ENCODE assay signal across 8 cellular contexts in genomic region chr19:45862564-45863334, GRCh38. TPM values are rescaled to one million over a fixed set of nuclear protein-coding genes. Genes with fewer than 3 reads are reported as not detected.
DNase-seq lines count a peak whose midpoint lies in the region; TF ChIP-seq lines count a peak whose summit lies in the region.

Gene SYMPK (minus strand): TSS chr19:45863147. CDS start chr19:45854495, 8,652 bp downstream.

- peaks cover 17% of the 10 kb centered on the region for H3K36me3 Mint-ChIP-seq in nephron (ENCODE audit: low read depth)
- H3K36me3 Mint-ChIP-seq in stimulated activated naive CD8-positive, alpha-beta T cell treated with anti-CD3 and anti-CD28 coated beads, Interleukin-15, Interleukin-2, amounts not matched to agents 100 ng/mL and 50 ng/mL, for 24 hours (ENCODE audit: low read depth) = peaks cover 28% of the 10 kb centered on the region

- 0 out of 2 replicates have a peak, but pooled peaks cover 2% of the 10 kb centered on the region for H3K9me3 ChIP-seq in MG63

- H3K4me3 ChIP-seq in H7 (ENCODE audit: insufficient read depth, low read depth, low read length) (peak within 1 kb of the TSS; percentile 99), MG63 (peak within 1 kb of the TSS; percentile 81), fibroblast of pulmonary artery (replicated peaks; ENCODE audit: low read depth, low read length) (peak within 1 kb of the TSS; percentile 67)

- peak within 1 kb of the TSS; percentile 84 to 96 (median 94) for H3K27ac Mint-ChIP-seq in nephron
- peak within 1 kb of the TSS; percentile 99 for H3K27ac Mint-ChIP-seq in stimulated activated naive CD8-positive, alpha-beta T cell treated with anti-CD3 and anti-CD28 coated beads, Interleukin-15, Interleukin-2, amounts not matched to agents 100 ng/mL and 50 ng/mL, for 24 hours

- DNase-seq in ELF-1 (ENCODE audit: low read depth, low spot score) (peak; percentile 99), H7 (peak; percentile 100), MG63 (peak; percentile 100), SHP77 treated with DMSO at 0.1 percent for 48 hours (lab: John Stamatoyannopoulos, UW) (peak; percentile 93), fibroblast of pulmonary artery (ENCODE audit: low read depth) (peak; percentile 98)
- peak; percentile 100 for DNase-seq in activated effector memory CD4-positive, alpha-beta T cell treated with anti-CD3 and anti-CD28 coated beads, Interleukin-2, amount 50 U/mL, for 16 hours

- H3K9me3 Mint-ChIP-seq in nephron = no peaks in the 10 kb centered on the region
- no peaks in the 10 kb centered on the region for H3K9me3 Mint-ChIP-seq in stimulated activated naive CD8-positive, alpha-beta T cell treated with anti-CD3 and anti-CD28 coated beads, Interleukin-15, Interleukin-2, amounts not matched to agents 100 ng/mL and 50 ng/mL, for 24 hours

- peaks cover 55% of the 10 kb centered on the region for H3K27me3 Mint-ChIP-seq in nephron (ENCODE audit: low read depth)
- H3K27me3 Mint-ChIP-seq in stimulated activated naive CD8-positive, alpha-beta T cell treated with anti-CD3 and anti-CD28 coated beads, Interleukin-15, Interleukin-2, amounts not matched to agents 100 ng/mL and 50 ng/mL, for 24 hours = peaks cover 30% of the 10 kb centered on the region

- H3K4me1 Mint-ChIP-seq in nephron = peaks cover 9% of the 10 kb centered on the region
- H3K4me1 Mint-ChIP-seq in stimulated activated naive CD8-positive, alpha-beta T cell treated with anti-CD3 and anti-CD28 coated beads, Interleukin-15, Interleukin-2, amounts not matched to agents 100 ng/mL and 50 ng/mL, for 24 hours (ENCODE audit: low read depth) = peaks cover 30% of the 10 kb centered on the region

- no peak for TF ChIP-seq CTCF in fibroblast of pulmonary artery (IDR thresholded peaks at IDR 0.05; ENCODE audit: low read length, missing control alignments)
- no peak for TF ChIP-seq CTCF in nephron (IDR thresholded peaks at IDR 0.05; ENCODE audit: unreplicated experiment in 3 of 3)

- H3K36me3 ChIP-seq in H7 (replicated peaks; ENCODE audit: control insufficient read depth, insufficient read depth, low read length) (peaks cover 1% of the 10 kb centered on the region), MG63 (peaks cover 38% of the 10 kb centered on the region)

- H3K27me3 ChIP-seq in H7 (ENCODE audit: control insufficient read depth, insufficient read depth, low read length) (no peaks in the 10 kb centered on the region; the same call in 1 of the 2 replicates), MG63 (peaks cover 34% of the 10 kb centered on the region)

- peak within 1 kb of the TSS; percentile 93 to 97 (median 93) for H3K4me3 Mint-ChIP-seq in nephron
- peak within 1 kb of the TSS; percentile 95 for H3K4me3 Mint-ChIP-seq in stimulated activated naive CD8-positive, alpha-beta T cell treated with anti-CD3 and anti-CD28 coated beads, Interleukin-15, Interleukin-2, amounts not matched to agents 100 ng/mL and 50 ng/mL, for 24 hours

RNA-seq across cellular contexts. Expression of gene SYMPK, which starts in this region (rescaled TPM):
- total RNA-seq in H7 (2014; rRNA removed; shearing (Covaris generic)) = 66.2 and 70.3 TPM in 2 replicates
- total RNA-seq in MG63 (2014; rRNA removed; shearing (Covaris generic); ENCODE audit: low replicate concordance) = 59.4 and 70.7 TPM in 2 replicates

Comparison
In these comparisons a context has a peak if more than half of its experiments do, and no peak if none do; other contexts are left out.
1. Peak in every context shown above with its lines: DNase-seq and H3K4me3 ChIP-seq.